In genomic region chr15:42133892-42134502, GRCh38 we compare ENCODE assay signal across 1 cellular context.
TF ChIP-seq lines count a peak whose summit lies in the region.

No MANE protein-coding gene starts in this region.

TF ChIP-seq in HEK293, 187 proteins besides CTCF, POLR2A, EP300 and RAD21 (continued from another document):
- TF ChIP-seq ZNF350 (tag by site-specific recombination; IDR thresholded peaks at IDR 0.05), result no peak
- TF ChIP-seq ZNF654 (tag by site-specific recombination; IDR thresholded peaks at IDR 0.05; ENCODE audit: low read depth), result peak; percentile 71
- no peak for TF ChIP-seq HOXC10 (CRISPR knock-in tag; IDR thresholded peaks at IDR 0.05)
- no peak for TF ChIP-seq ZNF16 (tag by site-specific recombination; IDR thresholded peaks at IDR 0.05; ENCODE audit: low read depth)
- TF ChIP-seq ZNF266 (tag by site-specific recombination; IDR thresholded peaks at IDR 0.05; ENCODE audit: low read depth), result no peak
